In the genomic region with DNA sequence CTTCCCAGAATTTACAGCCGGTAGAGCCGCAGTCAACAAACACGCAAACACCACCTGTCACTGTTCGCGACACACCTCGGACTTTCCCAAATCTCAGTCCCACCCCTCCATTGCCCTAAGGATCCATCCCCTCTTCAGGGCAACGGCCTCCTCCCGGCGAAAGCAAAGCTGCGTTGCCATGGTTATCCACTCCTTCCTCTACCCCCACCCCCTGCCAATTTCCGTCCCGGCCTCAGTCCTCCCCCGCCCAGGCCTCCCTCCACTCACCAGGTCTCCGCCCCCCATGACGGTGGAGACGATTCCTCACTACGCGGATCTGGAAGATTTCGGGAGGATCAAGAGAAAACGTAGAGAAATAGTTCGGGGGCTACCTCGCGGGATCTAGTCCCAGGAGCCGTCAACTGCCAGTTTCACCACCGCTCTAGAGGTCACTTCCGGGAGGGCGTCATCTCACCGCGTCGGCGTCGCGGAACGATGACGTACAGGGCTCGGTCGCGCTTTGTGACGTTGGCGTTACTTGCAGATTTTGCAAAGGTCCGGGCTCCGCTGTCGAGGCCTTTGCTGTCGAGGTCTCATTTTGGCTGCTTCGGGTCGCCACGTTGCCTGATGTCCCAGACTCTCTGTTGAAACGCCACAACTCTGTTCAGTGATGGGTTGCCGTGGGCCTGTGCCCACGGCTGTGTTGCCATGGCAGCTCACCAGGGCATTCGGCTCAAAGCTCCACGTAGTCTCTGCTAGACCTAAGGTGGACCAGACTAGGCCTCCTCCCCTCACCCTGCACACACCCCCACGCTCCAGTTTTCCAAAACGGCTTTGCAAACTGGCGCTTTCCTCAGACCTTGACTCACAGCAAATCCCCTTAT, we compare ENCODE assay signal across 1 cellular context.
TF ChIP-seq lines count a peak whose summit lies in the region.

Gene CWC25, minus strand, starts transcription at position 423 of the 863 bp plus-strand sequence. Its CDS starts 138 bp downstream, at position 285.

TF ChIP-seq in SK-N-SH, 30 proteins besides CTCF, POLR2A, EP300 and RAD21 (continued from another document):
- TF ChIP-seq FOXM1 (IDR thresholded peaks at IDR 0.05; ENCODE audit: low read depth) (no peak), IRF3 (IDR thresholded peaks at IDR 0.05; ENCODE audit: low read depth, low read length) (no peak), TEAD4 (IDR thresholded peaks at IDR 0.05; ENCODE audit: borderline replicate concordance, insufficient read depth) (no peak), USF1 (IDR thresholded peaks at IDR 0.05; ENCODE audit: borderline replicate concordance, low read depth) (peak; percentile 22; the same call in 1 of the 2 replicates), TAF1 (IDR thresholded peaks at IDR 0.05; ENCODE audit: borderline replicate concordance, low read depth, low read length) (peak; percentile 91), FOSL2 (IDR thresholded peaks at IDR 0.05; ENCODE audit: borderline replicate concordance, low read depth) (no peak)
- TF ChIP-seq, protein P1, sequence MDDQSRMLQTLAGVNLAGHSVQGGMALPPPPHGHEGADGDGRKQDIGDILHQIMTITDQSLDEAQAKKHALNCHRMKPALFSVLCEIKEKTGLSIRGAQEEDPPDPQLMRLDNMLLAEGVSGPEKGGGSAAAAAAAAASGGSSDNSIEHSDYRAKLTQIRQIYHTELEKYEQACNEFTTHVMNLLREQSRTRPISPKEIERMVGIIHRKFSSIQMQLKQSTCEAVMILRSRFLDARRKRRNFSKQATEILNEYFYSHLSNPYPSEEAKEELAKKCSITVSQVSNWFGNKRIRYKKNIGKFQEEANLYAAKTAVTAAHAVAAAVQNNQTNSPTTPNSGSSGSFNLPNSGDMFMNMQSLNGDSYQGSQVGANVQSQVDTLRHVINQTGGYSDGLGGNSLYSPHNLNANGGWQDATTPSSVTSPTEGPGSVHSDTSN (IDR thresholded peaks at IDR 0.05) = no peak; the same call in 1 of the 2 replicates
- TF ChIP-seq, protein P2, sequence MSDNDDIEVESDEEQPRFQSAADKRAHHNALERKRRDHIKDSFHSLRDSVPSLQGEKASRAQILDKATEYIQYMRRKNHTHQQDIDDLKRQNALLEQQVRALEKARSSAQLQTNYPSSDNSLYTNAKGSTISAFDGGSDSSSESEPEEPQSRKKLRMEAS (IDR thresholded peaks at IDR 0.05; ENCODE audit: low read depth) = peak; percentile 95
